Comparison of ENCODE assay signal across 19 cellular contexts in the genomic region with DNA sequence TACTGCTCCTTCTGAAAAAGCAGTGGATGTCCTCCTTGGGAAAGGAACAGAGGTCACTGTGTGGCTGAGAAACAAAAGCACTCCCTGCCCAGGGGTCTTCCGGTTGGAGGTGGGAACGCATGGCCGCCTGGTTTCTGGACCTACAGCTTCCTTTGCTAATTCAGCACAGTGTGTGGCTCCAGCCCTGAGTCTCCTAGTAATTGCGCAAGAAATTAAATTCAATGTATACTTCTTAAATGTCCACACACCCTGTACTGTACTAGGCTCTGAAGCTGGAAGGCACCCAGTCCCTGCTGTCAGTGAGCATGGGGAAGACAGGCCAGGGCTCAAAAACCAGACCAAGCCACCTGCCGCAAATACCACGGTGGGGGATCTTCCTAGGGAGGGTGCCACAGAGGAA. TPM values are rescaled to one million over a fixed set of nuclear protein-coding genes. Genes with fewer than 3 reads are reported as not detected.
A peak's percentile ranks its signal among the peaks of the same experiment; 100 is the strongest.
DNase-seq lines count a peak whose midpoint lies in the region; ATAC-seq, FAIRE-seq and TF ChIP-seq lines count a peak whose summit lies in the region.
"Had no signal": no experiment of that assay in that cellular context is flagged by ENCODE, and none has a peak within 500 bp of the region (broad histone marks: within the 10 kb centered on the region; RNA-seq: fewer than 3 reads in every experiment).

No MANE protein-coding gene starts in this region.

- H3K9me3 ChIP-seq in HepG2 (ENCODE audit: low read length), result no peaks in the 10 kb centered on the region
- no peaks in the 10 kb centered on the region for H3K9me3 ChIP-seq in right lobe of liver
- H3K9me3 ChIP-seq: BLaER1 treated with 17β-estradiol and CSF1 and Interleukin-3, amounts not matched to agents 10 nM and 100 nM had no signal

- in situ Hi-C loops in HepG2 (cut with HindIII; ENCODE audit: extremely low pct_ligation_motif_present, low pct_unique_long_range_greater_than_20kb), result no loop called here

- H4K20me1 ChIP-seq in HepG2 (ENCODE audit: insufficient read depth, low read length), result no peaks in the 10 kb centered on the region
- H4K20me1 ChIP-seq: BLaER1 treated with 17β-estradiol and CSF1 and Interleukin-3, amounts not matched to agents 10 nM and 100 nM had no signal

- H3K4me2 ChIP-seq in HepG2 (ENCODE audit: low read depth, low read length), result no peak overlapping the region
- H3K4me2 ChIP-seq: BLaER1 treated with 17β-estradiol and CSF1 and Interleukin-3, amounts not matched to agents 10 nM and 100 nM had no signal

- no peak for TF ChIP-seq RAD21 in HepG2 (CRISPR knock-in tag; IDR thresholded peaks at IDR 0.05)

- 59% methylated on average over 6 of the region's 6 CpGs for WGBS in HepG2 (ENCODE audit: low lambda C conversion rate)
- 70% methylated on average over 5 of the region's 6 CpGs for WGBS in right lobe of liver (ENCODE audit: insufficient coverage, low coverage, low lambda C conversion rate, missing lambda C conversion rate)

- TF ChIP-seq CTCF in HepG2 (CRISPR knock-in tag; IDR thresholded peaks at IDR 0.05) (no peak), right lobe of liver (IDR thresholded peaks at IDR 0.05) (no peak), glutamatergic neuron (IDR thresholded peaks at IDR 0.05; ENCODE audit: partially characterized antibody, unreplicated experiment) (no peak), progenitor cell of endocrine pancreas (IDR thresholded peaks at IDR 0.05; ENCODE audit: unreplicated experiment) (no peak), mesothelial cell of epicardium (IDR thresholded peaks at IDR 0.05; ENCODE audit: unreplicated experiment) (no peak)

- H3K4me3 ChIP-seq in HepG2 (replicated peaks in 1 of 3; ENCODE audit: insufficient read depth in 1 of 3, low read depth in 2 of 3, low read length in 3 of 3) (no peak overlapping the region), right lobe of liver (no peak overlapping the region)
- H3K4me3 ChIP-seq: BLaER1 treated with 17β-estradiol and CSF1 and Interleukin-3, amounts not matched to agents 10 nM and 100 nM; GM23248 had no signal

- H3K36me3 Mint-ChIP-seq in glutamatergic neuron (ENCODE audit: unreplicated experiment) (peaks cover 4% of the 10 kb centered on the region), progenitor cell of endocrine pancreas (ENCODE audit: insufficient read depth) (no peaks in the 10 kb centered on the region), mesothelial cell of epicardium (no peaks in the 10 kb centered on the region)
- H3K36me3 Mint-ChIP-seq: CD8-positive, alpha-beta T cell had no signal

- H3K27me3 ChIP-seq in HepG2 (ENCODE audit: control insufficient read depth in 1 of 2, insufficient read depth in 2 of 2, low read length in 2 of 2), result peaks cover 2 to 56% of the 10 kb centered on the region in 2 experiments; a peak in 4 of 5 replicates
- no peaks in the 10 kb centered on the region for H3K27me3 ChIP-seq in right lobe of liver
- H3K27me3 ChIP-seq: BLaER1 treated with 17β-estradiol and CSF1 and Interleukin-3, amounts not matched to agents 10 nM and 100 nM had no signal

- H3K9me3 Mint-ChIP-seq in glutamatergic neuron (ENCODE audit: unreplicated experiment) (peaks cover 2% of the 10 kb centered on the region), progenitor cell of endocrine pancreas (ENCODE audit: low read depth) (no peaks in the 10 kb centered on the region), mesothelial cell of epicardium (no peaks in the 10 kb centered on the region)
- H3K9me3 Mint-ChIP-seq: CD8-positive, alpha-beta T cell had no signal

- peaks cover 7% of the 10 kb centered on the region for H3K4me1 Mint-ChIP-seq in glutamatergic neuron (ENCODE audit: low read depth, unreplicated experiment)
- peaks cover 1% of the 10 kb centered on the region for H3K4me1 Mint-ChIP-seq in progenitor cell of endocrine pancreas (ENCODE audit: low read depth)
- no peaks in the 10 kb centered on the region for H3K4me1 Mint-ChIP-seq in mesothelial cell of epicardium
- H3K4me1 Mint-ChIP-seq: B cell had no signal

- H3K4me1 ChIP-seq in HepG2 (ENCODE audit: insufficient read depth, low read length) (no peaks in the 10 kb centered on the region), right lobe of liver (no peaks in the 10 kb centered on the region)
- H3K4me1 ChIP-seq: BLaER1 treated with 17β-estradiol and CSF1 and Interleukin-3, amounts not matched to agents 10 nM and 100 nM had no signal

- no peak for TF ChIP-seq EP300 in HepG2 (IDR thresholded peaks at IDR 0.05; ENCODE audit: low read depth in 2 of 2, low read length in 2 of 2)
- TF ChIP-seq EP300 in HepG2 (CRISPR knock-in tag; IDR thresholded peaks at IDR 0.05; ENCODE audit: borderline replicate concordance), result no peak

- H3K9ac ChIP-seq in HepG2 (ENCODE audit: insufficient read depth, low read depth, low read length), result no peak overlapping the region
- H3K9ac ChIP-seq: BLaER1 treated with 17β-estradiol and CSF1 and Interleukin-3, amounts not matched to agents 10 nM and 100 nM; GM23248 had no signal

- no peaks in the 10 kb centered on the region for H3K79me2 ChIP-seq in HepG2 (ENCODE audit: insufficient read depth, low read length)

- no peak for ATAC-seq in HepG2
- no peak for ATAC-seq in right lobe of liver
- ATAC-seq in GM18520 (IDR thresholded peaks at IDR 0.05; ENCODE audit: unreplicated experiment), result no peak
- ATAC-seq: CD8-positive, alpha-beta T cell; HCT116 had no signal

- POLR2A ChIA-PET in HepG2 (lab: Yijun Ruan, JAX), result no interaction called here

- H3K27ac ChIP-seq in HepG2 (ENCODE audit: extremely low read length, insufficient read depth, low read length) (no peak overlapping the region), right lobe of liver (no peak overlapping the region)
- H3K27ac ChIP-seq: BLaER1 treated with 17β-estradiol and CSF1 and Interleukin-3, amounts not matched to agents 10 nM and 100 nM; GM23248 had no signal

- H3K4me3 Mint-ChIP-seq in glutamatergic neuron (ENCODE audit: unreplicated experiment), result no peak overlapping the region
- H3K4me3 Mint-ChIP-seq in progenitor cell of endocrine pancreas (ENCODE audit: low read depth), result no peak overlapping the region
- H3K4me3 Mint-ChIP-seq in mesothelial cell of epicardium, result no peak overlapping the region
- H3K4me3 Mint-ChIP-seq: B cell; CD8-positive, alpha-beta T cell had no signal

- H3K27ac Mint-ChIP-seq in glutamatergic neuron (ENCODE audit: unreplicated experiment) (no peak overlapping the region), progenitor cell of endocrine pancreas (no peak overlapping the region), mesothelial cell of epicardium (no peak overlapping the region)
- H3K27ac Mint-ChIP-seq: B cell; CD8-positive, alpha-beta T cell had no signal

- BruUV-seq in HepG2 (replicated peaks; lab: Mats Ljungman, UMichigan), result no TSS peak

- no peak for FAIRE-seq in HepG2 (lab: Jason Lieb, UNC)
- FAIRE-seq: HTR-8/SVneo had no signal

- DNase-seq in HepG2 (ENCODE audit: low spot score) (no peak), right lobe of liver (no peak), MV-4-11 (lab: John Stamatoyannopoulos, UW) (peak; percentile 11), left kidney (ENCODE audit: low read depth, low spot score) (peak; percentile 36), glutamatergic neuron (no peak), progenitor cell of endocrine pancreas (ENCODE audit: low spot score, unreplicated experiment) (no peak), mesothelial cell of epicardium (ENCODE audit: low spot score in 2 of 2, unreplicated experiment in 2 of 2) (no peak)
- DNase-seq: 8988T; Calu3; CD8-positive, alpha-beta T cell; DMS79 treated with DMSO at 0.1 percent for 48 hours; GF-D8; GM23248; H7 had no signal

- H3K36me3 ChIP-seq in HepG2 (replicated peaks in 1 of 2; ENCODE audit: control insufficient read depth in 1 of 2, insufficient read depth in 2 of 2, low read length in 2 of 2) (no peaks in the 10 kb centered on the region), right lobe of liver (no peaks in the 10 kb centered on the region)
- H3K36me3 ChIP-seq: BLaER1 treated with 17β-estradiol and CSF1 and Interleukin-3, amounts not matched to agents 10 nM and 100 nM had no signal

- intact Hi-C loops in HepG2 (cut with micrococcal nuclease; ENCODE audit: unreplicated experiment), result no loop called here
- intact Hi-C loops in right lobe of liver (cut with DNase I), result no loop called here

- TF ChIP-seq POLR2A in HepG2 (IDR thresholded peaks at IDR 0.05; ENCODE audit: insufficient read depth in 1 of 2, low read depth in 2 of 2, low read length in 2 of 2) (no peak), right lobe of liver (IDR thresholded peaks at IDR 0.05) (no peak)

- CTCF ChIA-PET in HepG2 (lab: Yijun Ruan, JAX; ENCODE audit: low intra/inter-chr PET ratio, low total read pairs), result no interaction called here

- H3K27me3 Mint-ChIP-seq in glutamatergic neuron (ENCODE audit: unreplicated experiment) (peaks cover 2% of the 10 kb centered on the region), progenitor cell of endocrine pancreas (peaks cover 79% of the 10 kb centered on the region), mesothelial cell of epicardium (ENCODE audit: low read depth) (peaks cover 56% of the 10 kb centered on the region)

- no peak overlapping the region for H2AFZ ChIP-seq in HepG2 (ENCODE audit: low read length)
- H2AFZ ChIP-seq: GM23248 had no signal

RNA-seq across cellular contexts. Expression of a gene that starts 13.4 kb away (rescaled TPM):
- total RNA-seq in HepG2 (2016; rRNA removed; fragmentation: Illumina TruSeq; extraction: Trizol) (not detected in 2 replicates), right lobe of liver (under 1 TPM; 0.06 to 0.29 (median 0.21) TPM), glutamatergic neuron (ENCODE audit: unreplicated experiment) (0.34 TPM), progenitor cell of endocrine pancreas (not detected in 2 replicates), mesothelial cell of epicardium (0.04 TPM in 1 of 3 replicates, not detected in the others)
- total RNA-seq in HepG2 (2016; cell fraction: cytosol; rRNA removed; fragmentation: Illumina TruSeq; extraction: Trizol; ENCODE audit: low read depth), result not detected in 2 replicates
- total RNA-seq in HepG2 (2016; cell fraction: insoluble cytoplasmic fraction; rRNA removed; fragmentation: Illumina TruSeq; extraction: Trizol), result not detected in 2 replicates
- not detected in 2 replicates for total RNA-seq in HepG2 (2016; cell fraction: membrane; rRNA removed; fragmentation: Illumina TruSeq; extraction: Trizol)
- not detected in 2 replicates for total RNA-seq in HepG2 (2016; cell fraction: nucleus; rRNA removed; fragmentation: Illumina TruSeq; extraction: Trizol)
- not detected in 2 replicates for polyA plus RNA-seq in HepG2 (2011; rRNA removed)
- 0.01 TPM in 1 of 2 replicates, not detected in the other for polyA plus RNA-seq in HepG2 (2011; cell fraction: cytosol; rRNA removed)
- 0.03 and 0.05 TPM in 2 replicates for polyA plus RNA-seq in HepG2 (2011; cell fraction: nucleus; rRNA removed)
- not detected in 2 replicates for polyA plus RNA-seq in HepG2 (2012)
- not detected in 2 replicates for polyA plus RNA-seq in HepG2 (2016; cell fraction: cytosol; fragmentation: Illumina TruSeq; extraction: Trizol; ENCODE audit: low read depth)
- polyA plus RNA-seq in HepG2 (2016; cell fraction: insoluble cytoplasmic fraction; fragmentation: Illumina TruSeq; extraction: Trizol; ENCODE audit: low read depth), result not detected in 2 replicates
- not detected in 2 replicates for polyA plus RNA-seq in HepG2 (2016; cell fraction: membrane; fragmentation: Illumina TruSeq; extraction: Trizol; ENCODE audit: low read depth)
- polyA plus RNA-seq in HepG2 (2016; cell fraction: nucleus; fragmentation: Illumina TruSeq; extraction: Trizol; ENCODE audit: insufficient read depth, low read depth), result not detected in 2 replicates
- polyA minus RNA-seq in HepG2 (2011; rRNA and poly(A)+ RNA removed; ENCODE audit: low replicate concordance), result not detected in 2 replicates
- polyA minus RNA-seq in HepG2 (2011; cell fraction: cytosol; rRNA and poly(A)+ RNA removed), result not detected in 2 replicates
- polyA minus RNA-seq in HepG2 (2011; cell fraction: nucleus; rRNA and poly(A)+ RNA removed), result not detected in 2 replicates
- total RNA-seq: B cell, Calu3, GM23248 had no signal
- polyA plus RNA-seq: GM23248 had no signal

Comparison
In these comparisons a context has a peak if more than half of its experiments do, and no peak if none do; other contexts are left out.
1. DNase-seq: peak in MV-4-11 (single experiment) and left kidney (single experiment); none in HepG2 (single experiment), right lobe of liver (0 of 3), glutamatergic neuron (single experiment), progenitor cell of endocrine pancreas (single experiment) and mesothelial cell of epicardium (0 of 2).